19 cellular contexts compared by ENCODE assay signal in the genomic region with DNA sequence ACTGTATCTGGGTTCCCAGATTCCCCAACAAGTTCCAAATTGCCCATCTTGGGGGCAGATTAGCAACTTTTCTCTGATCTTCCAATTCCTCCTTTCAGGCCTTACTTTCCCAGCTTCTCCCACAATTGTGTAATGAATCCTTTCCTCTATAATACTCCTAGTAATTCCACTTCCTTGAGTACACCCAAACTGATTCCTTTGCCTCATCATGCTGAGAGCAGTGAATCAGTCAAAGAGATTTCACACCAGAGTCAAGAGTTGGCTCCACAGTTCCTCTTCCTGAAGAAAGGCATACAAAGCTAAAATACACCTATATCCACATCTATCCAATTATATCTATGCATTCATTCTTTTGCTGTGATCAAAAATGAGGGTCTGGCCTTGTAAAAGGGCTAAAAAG. TPM values are rescaled to one million over a fixed set of nuclear protein-coding genes. Genes with fewer than 3 reads are reported as not detected.
A peak's percentile ranks its signal among the peaks of the same experiment; 100 is the strongest.
DNase-seq lines count a peak whose midpoint lies in the region; ATAC-seq and TF ChIP-seq lines count a peak whose summit lies in the region.
"Had no signal": no experiment of that assay in that cellular context is flagged by ENCODE, and none has a peak within 500 bp of the region (broad histone marks: within the 10 kb centered on the region; RNA-seq: fewer than 3 reads in every experiment).

No MANE protein-coding gene starts in this region.

- in situ Hi-C loops in mammary epithelial cell (cut with MboI; ENCODE audit: low sequenced_read_pairs in 2 of 2): no loop called here

- H3K36me3 ChIP-seq in mammary epithelial cell (ENCODE audit: insufficient read depth, low read length) (no peaks in the 10 kb centered on the region), breast epithelium (no peaks in the 10 kb centered on the region), neural progenitor cell (no peaks in the 10 kb centered on the region)
- no peaks in the 10 kb centered on the region for H3K36me3 ChIP-seq in CD4-positive, alpha-beta memory T cell (ENCODE audit: insufficient read depth, low read length)
- H3K36me3 ChIP-seq: BLaER1 had no signal

- peaks cover 6% of the 10 kb centered on the region for H3K27me3 Mint-ChIP-seq in neural progenitor cell (ENCODE audit: insufficient read depth, low read depth)
- H3K27me3 Mint-ChIP-seq in CD4-positive, alpha-beta memory T cell: peaks cover 2 to 5% of the 10 kb centered on the region in 2 donors
- no peaks in the 10 kb centered on the region for H3K27me3 Mint-ChIP-seq in activated naive CD4-positive, alpha-beta T cell treated with anti-CD3 and anti-CD28 coated beads for 36 hours (ENCODE audit: low read depth)

- POLR2A ChIA-PET in CD4-positive, alpha-beta memory T cell (lab: Charles Lee; ENCODE audit: partially characterized antibody): no interaction called here

- H3K9me3 ChIP-seq in mammary epithelial cell (replicated peaks; ENCODE audit: insufficient read depth, low read length) (no peaks in the 10 kb centered on the region), breast epithelium (no peaks in the 10 kb centered on the region), neural progenitor cell (ENCODE audit: low read depth) (no peaks in the 10 kb centered on the region)
- no peaks in the 10 kb centered on the region for H3K9me3 ChIP-seq in CD4-positive, alpha-beta memory T cell (ENCODE audit: control insufficient read depth in 1 of 2, low read length in 2 of 2)

- DNase-seq in mammary epithelial cell (no peak), breast epithelium (ENCODE audit: low spot score in 2 of 2) (no peak), neural progenitor cell (ENCODE audit: low spot score) (no peak)
- DNase-seq in CD4-positive, alpha-beta memory T cell: no peak
- no peak for DNase-seq in activated naive CD4-positive, alpha-beta T cell treated with anti-CD3 and anti-CD28 coated beads for 36 hours
- DNase-seq: Calu3; CD8-positive, alpha-beta T cell; DMS79 treated with DMSO at 0.1 percent for 48 hours; GF-D8; GOT3; H9 had no signal

- H2AFZ ChIP-seq in mammary epithelial cell (ENCODE audit: low read depth, low read length) (peak overlapping the region; percentile 38), neural progenitor cell (replicated peaks) (peak overlapping the region; percentile 73)

- H3F3A ChIP-seq in neural progenitor cell (ENCODE audit: low read depth): no peaks in the 10 kb centered on the region

- TF ChIP-seq POLR2A in breast epithelium (IDR thresholded peaks at IDR 0.05): no peak

- peak; percentile 49 for ATAC-seq in esophagus mucosa
- ATAC-seq in HG03135 (IDR thresholded peaks at IDR 0.05; ENCODE audit: unreplicated experiment): no peak
- ATAC-seq: A549; CD8-positive, alpha-beta T cell had no signal

- no peaks in the 10 kb centered on the region for H3K36me3 Mint-ChIP-seq in neural progenitor cell
- no peaks in the 10 kb centered on the region for H3K36me3 Mint-ChIP-seq in CD4-positive, alpha-beta memory T cell
- H3K36me3 Mint-ChIP-seq in activated naive CD4-positive, alpha-beta T cell treated with anti-CD3 and anti-CD28 coated beads for 36 hours (ENCODE audit: low read depth): no peaks in the 10 kb centered on the region
- H3K36me3 Mint-ChIP-seq: CD14-positive monocyte; CD8-positive, alpha-beta T cell had no signal

- TF ChIP-seq CTCF in mammary epithelial cell (conservative IDR thresholded peaks at IDR 0.05 in 1 of 2, IDR thresholded peaks at IDR 0.05 in 1 of 2; ENCODE audit: extremely low read depth in 1 of 2, insufficient read depth in 1 of 2, low read depth in 1 of 2, low read length in 2 of 2) (no peak), breast epithelium (IDR thresholded peaks at IDR 0.05) (no peak), neural progenitor cell (IDR thresholded peaks at IDR 0.05) (no peak)

- H3K27me3 ChIP-seq in mammary epithelial cell (ENCODE audit: insufficient read depth, low read length): no peaks in the 10 kb centered on the region
- no peaks in the 10 kb centered on the region for H3K27me3 ChIP-seq in breast epithelium
- no peaks in the 10 kb centered on the region for H3K27me3 ChIP-seq in neural progenitor cell
- no peaks in the 10 kb centered on the region for H3K27me3 ChIP-seq in CD4-positive, alpha-beta memory T cell (ENCODE audit: insufficient read depth, low read length)
- H3K27me3 ChIP-seq: BLaER1 had no signal

- H3K4me3 ChIP-seq in mammary epithelial cell (replicated peaks in 1 of 3; ENCODE audit: insufficient read depth in 1 of 3, low read depth in 2 of 3, low read length in 3 of 3) (no peak overlapping the region), breast epithelium (no peak overlapping the region), neural progenitor cell (no peak overlapping the region)
- H3K4me3 ChIP-seq in CD4-positive, alpha-beta memory T cell (ENCODE audit: low read length in 2 of 2): no peak overlapping the region
- H3K4me3 ChIP-seq: A549, BLaER1 had no signal

- H3K4me3 Mint-ChIP-seq in neural progenitor cell: no peak overlapping the region
- H3K4me3 Mint-ChIP-seq in CD4-positive, alpha-beta memory T cell: no peak overlapping the region
- H3K4me3 Mint-ChIP-seq in activated naive CD4-positive, alpha-beta T cell treated with anti-CD3 and anti-CD28 coated beads for 36 hours: no peak overlapping the region
- H3K4me3 Mint-ChIP-seq: CD14-positive monocyte; CD8-positive, alpha-beta T cell; H9 had no signal

- peaks cover 9% of the 10 kb centered on the region for H3K4me1 ChIP-seq in mammary epithelial cell (ENCODE audit: insufficient read depth, low read length)
- no peaks in the 10 kb centered on the region for H3K4me1 ChIP-seq in breast epithelium
- H3K4me1 ChIP-seq in neural progenitor cell: no peaks in the 10 kb centered on the region
- no peaks in the 10 kb centered on the region for H3K4me1 ChIP-seq in CD4-positive, alpha-beta memory T cell (ENCODE audit: insufficient read depth, low read length)
- H3K4me1 ChIP-seq: A549 had no signal

- H3K4me2 ChIP-seq in mammary epithelial cell (ENCODE audit: insufficient read depth, low read depth, low read length) (no peak overlapping the region), neural progenitor cell (no peak overlapping the region)
- H3K4me2 ChIP-seq: A549, BLaER1 had no signal

- intact Hi-C loops in mammary epithelial cell (cut with micrococcal nuclease): no loop called here
- intact Hi-C loops in breast epithelium (cut with DNase I; ENCODE audit: low total_unique reads): no loop called here
- intact Hi-C loops in CD4-positive, alpha-beta memory T cell (cut with micrococcal nuclease): no loop called here
- intact Hi-C loops in activated naive CD4-positive, alpha-beta T cell treated with anti-CD3 and anti-CD28 coated beads for 36 hours (cut with micrococcal nuclease): no loop called here

- CTCF ChIA-PET in mammary epithelial cell (lab: Charles Lee; ENCODE audit: low non-redundant PET): no interaction called here
- CTCF ChIA-PET in CD4-positive, alpha-beta memory T cell (lab: Charles Lee; ENCODE audit: partially characterized antibody): interaction anchor here (0.9 kb wide), 1 partner anchor 12 kb away, joined by 3 read pairs; no protein-coding TSS in a partner anchor
- CTCF ChIA-PET in activated naive CD4-positive, alpha-beta T cell treated with anti-CD3 and anti-CD28 coated beads for 36 hours (lab: Charles Lee): interaction anchor here (1.3 kb wide), 1 partner anchor 11 kb away, joined by 4 read pairs; no protein-coding TSS in a partner anchor

- BruUV-seq in mammary epithelial cell (replicated peaks; lab: Mats Ljungman, UMichigan): no TSS peak

- H4K20me1 ChIP-seq in mammary epithelial cell (ENCODE audit: insufficient read depth, low read length): no peaks in the 10 kb centered on the region
- no peaks in the 10 kb centered on the region for H4K20me1 ChIP-seq in neural progenitor cell (ENCODE audit: low read depth)
- H4K20me1 ChIP-seq: BLaER1 had no signal

- no peak overlapping the region for H3K27ac ChIP-seq in mammary epithelial cell (ENCODE audit: insufficient read depth, low read depth, low read length)
- H3K27ac ChIP-seq in breast epithelium: no peak overlapping the region
- no peak overlapping the region for H3K27ac ChIP-seq in neural progenitor cell
- no peak overlapping the region for H3K27ac ChIP-seq in CD4-positive, alpha-beta memory T cell (ENCODE audit: low read depth, low read length)
- H3K27ac ChIP-seq: 22Rv1, A549, BLaER1 had no signal

- no peak overlapping the region for H3K27ac Mint-ChIP-seq in neural progenitor cell
- H3K27ac Mint-ChIP-seq in CD4-positive, alpha-beta memory T cell: no peak overlapping the region
- H3K27ac Mint-ChIP-seq in activated naive CD4-positive, alpha-beta T cell treated with anti-CD3 and anti-CD28 coated beads for 36 hours: no peak overlapping the region
- H3K27ac Mint-ChIP-seq: CD8-positive, alpha-beta T cell; H9 had no signal

- dilution Hi-C loops in mammary epithelial cell (cut with HindIII; ENCODE audit: low sequenced_read_pairs): no loop called here

- H3K9ac ChIP-seq in mammary epithelial cell (ENCODE audit: insufficient read depth, low read length) (no peak overlapping the region), neural progenitor cell (no peak overlapping the region)
- H3K9ac ChIP-seq: BLaER1 had no signal

- H3K9me3 Mint-ChIP-seq in neural progenitor cell: no peaks in the 10 kb centered on the region
- H3K9me3 Mint-ChIP-seq in CD4-positive, alpha-beta memory T cell: no peaks in the 10 kb centered on the region
- no peaks in the 10 kb centered on the region for H3K9me3 Mint-ChIP-seq in activated naive CD4-positive, alpha-beta T cell treated with anti-CD3 and anti-CD28 coated beads for 36 hours
- H3K9me3 Mint-ChIP-seq: CD8-positive, alpha-beta T cell had no signal

- H3K4me1 Mint-ChIP-seq in neural progenitor cell: no peaks in the 10 kb centered on the region
- no peaks in the 10 kb centered on the region for H3K4me1 Mint-ChIP-seq in CD4-positive, alpha-beta memory T cell
- no peaks in the 10 kb centered on the region for H3K4me1 Mint-ChIP-seq in activated naive CD4-positive, alpha-beta T cell treated with anti-CD3 and anti-CD28 coated beads for 36 hours (ENCODE audit: low read depth)

- H3K79me2 ChIP-seq in mammary epithelial cell (ENCODE audit: insufficient read depth, low read length) (no peaks in the 10 kb centered on the region), neural progenitor cell (ENCODE audit: low read depth) (no peaks in the 10 kb centered on the region)

RNA-seq across cellular contexts. Expression of gene DAPL1, which starts 28.6 kb away (rescaled TPM):
- 1 to 10 TPM; 1.2 to 1.6 TPM for total RNA-seq in mammary epithelial cell
- 5.2 TPM for polyA plus RNA-seq in mammary epithelial cell
- not detected for polyA minus RNA-seq in mammary epithelial cell
- not detected for total RNA-seq in breast epithelium
- 179 TPM for total RNA-seq in esophagus mucosa
- not detected in 2 replicates for total RNA-seq in neural progenitor cell (ENCODE audit: low replicate concordance)
- not detected for total RNA-seq in CD4-positive, alpha-beta memory T cell
- not detected for polyA plus RNA-seq in CD4-positive, alpha-beta memory T cell
- not detected for total RNA-seq in activated naive CD4-positive, alpha-beta T cell treated with anti-CD3 and anti-CD28 coated beads for 36 hours
- total RNA-seq: Calu3; CD8-positive, alpha-beta T cell; H9; HT-29 had no signal
- polyA plus RNA-seq: A549, AG04450, CD14-positive monocyte had no signal

Comparison
In these comparisons a context has a peak if more than half of its experiments do, and no peak if none do; other contexts are left out.
1. RNA of gene DAPL1, which starts 28.6 kb away (total RNA-seq): 179 TPM in esophagus mucosa (single experiment); 1.2 to 1.6 TPM in mammary epithelial cell, not detected in breast epithelium, not detected in neural progenitor cell, not detected in CD4-positive, alpha-beta memory T cell and not detected in activated naive CD4-positive, alpha-beta T cell treated with anti-CD3 and anti-CD28 coated beads for 36 hours; every median in the first group is over 10 times any median in the second.